In the genomic region with DNA sequence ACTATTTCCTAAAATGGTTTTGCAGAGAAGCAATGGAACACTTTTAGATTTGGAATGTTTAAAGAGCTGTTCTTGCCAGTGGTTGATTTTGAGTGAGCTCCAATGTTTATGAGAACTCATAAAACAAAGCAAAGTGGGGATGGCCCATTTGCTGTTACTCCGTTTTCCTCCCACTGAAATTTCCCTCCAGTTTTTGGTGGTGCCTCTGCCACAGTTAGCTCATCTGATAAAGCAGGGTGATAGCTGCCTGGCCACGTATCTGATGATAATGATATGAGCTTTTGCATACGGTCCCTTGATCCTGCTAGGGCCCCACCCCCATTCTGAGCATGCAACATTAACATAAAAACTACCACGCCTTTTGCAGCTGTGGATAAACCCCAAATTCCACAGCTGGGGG, we compare ENCODE assay signal across 19 cellular contexts.
"Had no signal": no experiment of that assay in that cellular context is flagged by ENCODE, and none has a peak within 500 bp of the region (broad histone marks: within the 10 kb centered on the region; RNA-seq: fewer than 3 reads in every experiment).

No MANE protein-coding gene starts in this region.

- H3K36me3 ChIP-seq: colonic mucosa had no signal

- H3K4me3 ChIP-seq: body of pancreas, colonic mucosa, left lung, mucosa of descending colon had no signal

- H3K9me3 ChIP-seq: body of pancreas, colonic mucosa, left lung, mucosa of descending colon had no signal

- ATAC-seq: body of pancreas; esophagus mucosa; left lung; mucosa of descending colon; naive thymus-derived CD8-positive, alpha-beta T cell had no signal

- H3K27me3 ChIP-seq: body of pancreas, colonic mucosa, left lung had no signal

- DNase-seq: activated CD4-positive, alpha-beta T cell treated with anti-CD3 and anti-CD28 coated beads, Interleukin-2, amount 50 U/mL, for 4 hours; activated CD4-positive, CD25-positive, alpha-beta regulatory T cell treated with anti-CD3 and anti-CD28 coated beads, Interleukin-2, amount 50 U/mL, for 72 hours; activated gamma-delta T cell treated with Interleukin-2 at 50 U/mL for 16 hours; activated naive CD8-positive, alpha-beta T cell treated with anti-CD3 and anti-CD28 coated beads for 36 hours; activated T-cell treated with anti-CD3 and anti-CD28 coated beads, Interleukin-2, amount 50 U/mL, for 48 hours; amygdala; body of pancreas; caudate nucleus; colonic mucosa; glutamatergic neuron; hypothalamus; kidney; left lung; mucosa of descending colon; naive thymus-derived CD8-positive, alpha-beta T cell; stimulated activated CD4-positive, alpha-beta T cell treated with anti-CD3 and anti-CD28 coated beads, Interleukin-12 subunit alpha, Interleukin-12 subunit beta, amount 100 ng/mL, for 4 hours; stimulated activated CD4-positive, alpha-beta T cell treated with anti-CD3 and anti-CD28 coated beads, Interleukin-2, amount 100 ng/mL, for 24 hours; T-helper 9 cell had no signal

- H3K27ac Mint-ChIP-seq: activated naive CD8-positive, alpha-beta T cell treated with anti-CD3 and anti-CD28 coated beads for 36 hours; naive thymus-derived CD8-positive, alpha-beta T cell had no signal

- H3K4me1 ChIP-seq: body of pancreas, colonic mucosa had no signal

- H3K9me3 Mint-ChIP-seq: activated naive CD8-positive, alpha-beta T cell treated with anti-CD3 and anti-CD28 coated beads for 36 hours; naive thymus-derived CD8-positive, alpha-beta T cell had no signal

- H3K27ac ChIP-seq: body of pancreas, colonic mucosa, left lung had no signal

- H3K4me3 Mint-ChIP-seq: activated naive CD8-positive, alpha-beta T cell treated with anti-CD3 and anti-CD28 coated beads for 36 hours had no signal

- H3K27me3 Mint-ChIP-seq: activated naive CD8-positive, alpha-beta T cell treated with anti-CD3 and anti-CD28 coated beads for 36 hours; naive thymus-derived CD8-positive, alpha-beta T cell had no signal
